17 cellular contexts compared by ENCODE assay signal in genomic region chr7:76051840-76052239, GRCh38. TPM values are rescaled to one million over a fixed set of nuclear protein-coding genes. Genes with fewer than 3 reads are reported as not detected.
A peak's percentile ranks its signal among the peaks of the same experiment; 100 is the strongest.
DNase-seq lines count a peak whose midpoint lies in the region; ATAC-seq lines count a peak whose summit lies in the region.
"Had no signal": no experiment of that assay in that cellular context is flagged by ENCODE, and none has a peak within 500 bp of the region (broad histone marks: within the 10 kb centered on the region; RNA-seq: fewer than 3 reads in every experiment).

No MANE protein-coding gene starts in this region.

- intact Hi-C loops in sciatic nerve (cut with DNase I) = no loop called here
- intact Hi-C loops in aorta (cut with DNase I) = no loop called here

- H3K27me3 ChIP-seq in aorta (ENCODE audit: control insufficient read depth in 1 of 2, insufficient read depth in 2 of 2, low read length in 1 of 2) = no peaks in the 10 kb centered on the region
- H3K27me3 ChIP-seq: adrenal gland, right lobe of liver, vagina had no signal

- no peaks in the 10 kb centered on the region for H3K36me3 ChIP-seq in aorta (ENCODE audit: control insufficient read depth in 1 of 2, insufficient read depth in 2 of 2, low read length in 1 of 2)
- H3K36me3 ChIP-seq: right lobe of liver had no signal

- no peak overlapping the region for H3K4me3 ChIP-seq in aorta (ENCODE audit: low read length in 2 of 2)
- H3K4me3 ChIP-seq: adrenal gland, right lobe of liver, vagina had no signal

- H3K4me3 Mint-ChIP-seq in activated naive CD4-positive, alpha-beta T cell treated with anti-CD3 and anti-CD28 coated beads, Interleukin-2, amount 10 ng/mL, durations not matched to agents 7 days and 5 days = no peak overlapping the region
- H3K4me3 Mint-ChIP-seq in T-helper 2 cell treated with Interferon-gamma antibody and Interleukin-4, amounts not matched to agents 5 μg/mL and 100 μg/mL, for 36 hours = peak overlapping the region; percentile 28
- H3K4me3 Mint-ChIP-seq in effector memory CD8-positive, alpha-beta T cell = peak overlapping the region in 1 of 2 donors; percentile 16
- no peak overlapping the region for H3K4me3 Mint-ChIP-seq in stimulated activated naive CD8-positive, alpha-beta T cell treated with anti-CD3 and anti-CD28 coated beads, Interleukin-15, amount 100 ng/mL, for 72 hours

- H3K9me3 ChIP-seq in aorta (ENCODE audit: control insufficient read depth, low read length) = no peaks in the 10 kb centered on the region
- H3K9me3 ChIP-seq: adrenal gland, right lobe of liver, vagina had no signal

- ATAC-seq in activated naive CD4-positive, alpha-beta T cell treated with anti-CD3 and anti-CD28 coated beads, Interleukin-2, amount 50 U/mL, for 72 hours = no peak
- peak; percentile 26 for ATAC-seq in effector memory CD8-positive, alpha-beta T cell (replicated peaks)
- no peak for ATAC-seq in stimulated activated naive CD8-positive, alpha-beta T cell treated with anti-CD3 and anti-CD28 coated beads, Interleukin-15, amount 100 ng/mL, for 72 hours
- no peak for ATAC-seq in sciatic nerve
- no peak for ATAC-seq in aorta (ENCODE audit: low FRiP score)
- ATAC-seq: right lobe of liver had no signal

- no peaks in the 10 kb centered on the region for H3K9me3 Mint-ChIP-seq in activated naive CD4-positive, alpha-beta T cell treated with anti-CD3 and anti-CD28 coated beads, Interleukin-2, amount 10 ng/mL, durations not matched to agents 7 days and 5 days
- H3K9me3 Mint-ChIP-seq in activated naive CD4-positive, alpha-beta T cell treated with anti-CD3 and anti-CD28 coated beads, Interleukin-2, amount 50 U/mL, for 72 hours = peaks cover 0 to 5% of the 10 kb centered on the region in 2 donors
- H3K9me3 Mint-ChIP-seq in T-helper 2 cell treated with Interferon-gamma antibody and Interleukin-4, amounts not matched to agents 5 μg/mL and 100 μg/mL, for 36 hours = no peaks in the 10 kb centered on the region
- H3K9me3 Mint-ChIP-seq in effector memory CD8-positive, alpha-beta T cell = peaks cover 0 to 2% of the 10 kb centered on the region in 2 donors
- no peaks in the 10 kb centered on the region for H3K9me3 Mint-ChIP-seq in stimulated activated naive CD8-positive, alpha-beta T cell treated with anti-CD3 and anti-CD28 coated beads, Interleukin-15, amount 100 ng/mL, for 72 hours

- H3K36me3 Mint-ChIP-seq in activated naive CD4-positive, alpha-beta T cell treated with anti-CD3 and anti-CD28 coated beads, Interleukin-2, amount 10 ng/mL, durations not matched to agents 7 days and 5 days = peaks cover 26% of the 10 kb centered on the region
- peaks cover 10 to 24% of the 10 kb centered on the region in 2 donors for H3K36me3 Mint-ChIP-seq in activated naive CD4-positive, alpha-beta T cell treated with anti-CD3 and anti-CD28 coated beads, Interleukin-2, amount 50 U/mL, for 72 hours
- peaks cover 33% of the 10 kb centered on the region for H3K36me3 Mint-ChIP-seq in T-helper 2 cell treated with Interferon-gamma antibody and Interleukin-4, amounts not matched to agents 5 μg/mL and 100 μg/mL, for 36 hours (ENCODE audit: low read depth)
- H3K36me3 Mint-ChIP-seq in effector memory CD8-positive, alpha-beta T cell (ENCODE audit: insufficient read depth) = peaks cover 44% of the 10 kb centered on the region

- H3K27me3 Mint-ChIP-seq in activated naive CD4-positive, alpha-beta T cell treated with anti-CD3 and anti-CD28 coated beads, Interleukin-2, amount 10 ng/mL, durations not matched to agents 7 days and 5 days = no peaks in the 10 kb centered on the region
- H3K27me3 Mint-ChIP-seq in T-helper 2 cell treated with Interferon-gamma antibody and Interleukin-4, amounts not matched to agents 5 μg/mL and 100 μg/mL, for 36 hours (ENCODE audit: low read depth) = no peaks in the 10 kb centered on the region
- H3K27me3 Mint-ChIP-seq in effector memory CD8-positive, alpha-beta T cell = no peaks in the 10 kb centered on the region
- H3K27me3 Mint-ChIP-seq in stimulated activated naive CD8-positive, alpha-beta T cell treated with anti-CD3 and anti-CD28 coated beads, Interleukin-15, amount 100 ng/mL, for 72 hours = no peaks in the 10 kb centered on the region

- H3K4me1 Mint-ChIP-seq in activated naive CD4-positive, alpha-beta T cell treated with anti-CD3 and anti-CD28 coated beads, Interleukin-2, amount 10 ng/mL, durations not matched to agents 7 days and 5 days = peaks cover 40% of the 10 kb centered on the region
- peaks cover 25% of the 10 kb centered on the region for H3K4me1 Mint-ChIP-seq in T-helper 2 cell treated with Interferon-gamma antibody and Interleukin-4, amounts not matched to agents 5 μg/mL and 100 μg/mL, for 36 hours (ENCODE audit: low read depth)
- peaks cover 27 to 32% of the 10 kb centered on the region in 2 donors for H3K4me1 Mint-ChIP-seq in effector memory CD8-positive, alpha-beta T cell (ENCODE audit: low read depth in 2 of 2)
- H3K4me1 Mint-ChIP-seq in stimulated activated naive CD8-positive, alpha-beta T cell treated with anti-CD3 and anti-CD28 coated beads, Interleukin-15, amount 100 ng/mL, for 72 hours = peaks cover 45% of the 10 kb centered on the region

- no peak overlapping the region for H3K27ac ChIP-seq in aorta (ENCODE audit: low read depth in 1 of 2, low read length in 2 of 2)
- H3K27ac ChIP-seq: adrenal gland, right lobe of liver, vagina had no signal

- CTCF ChIA-PET in activated naive CD4-positive, alpha-beta T cell treated with anti-CD3 and anti-CD28 coated beads, Interleukin-2, amount 10 ng/mL, durations not matched to agents 7 days and 5 days (lab: Charles Lee) = interaction anchor here (1.1 kb wide), 1 partner anchor 31 kb away, joined by 5 read pairs; no protein-coding TSS in a partner anchor

- peak; percentile 40 for DNase-seq in activated naive CD4-positive, alpha-beta T cell treated with anti-CD3 and anti-CD28 coated beads, Interleukin-2, amount 10 ng/mL, durations not matched to agents 7 days and 5 days
- DNase-seq in activated naive CD4-positive, alpha-beta T cell treated with anti-CD3 and anti-CD28 coated beads, Interleukin-2, amount 50 U/mL, for 72 hours (ENCODE audit: low spot score in 2 of 2) = no peak
- DNase-seq in T-helper 2 cell treated with Interferon-gamma antibody and Interleukin-4, amounts not matched to agents 5 μg/mL and 100 μg/mL, for 36 hours (ENCODE audit: low spot score) = peak; percentile 9
- DNase-seq in effector memory CD8-positive, alpha-beta T cell = peak in 2 of 3 experiments; percentile 11
- no peak for DNase-seq in stimulated activated naive CD8-positive, alpha-beta T cell treated with anti-CD3 and anti-CD28 coated beads, Interleukin-15, amount 100 ng/mL, for 72 hours
- DNase-seq in sciatic nerve (ENCODE audit: low spot score) = no peak
- DNase-seq in aorta = no peak
- no peak for DNase-seq in stimulated activated CD4-positive, alpha-beta T cell treated with anti-CD3 and anti-CD28 coated beads, Interleukin-4, amount 100 ng/mL, for 1 hour
- DNase-seq: adrenal gland; effector CD8-positive, alpha-beta T cell; hippocampal formation; NCI-H1436; NCI-H226; NK-92 treated with Interleukin-12 subunit alpha and Interleukin-12 subunit beta, amount 100 ng/mL, for 24 hours; nucleus accumbens; right lobe of liver had no signal

- 90 to 93% methylated on average over 4 of the region's 4 CpGs for WGBS in aorta, 2 donors

- H3K4me1 ChIP-seq in aorta (ENCODE audit: control insufficient read depth in 1 of 2, insufficient read depth in 2 of 2, low read length in 2 of 2) = peaks cover 0 to 6% of the 10 kb centered on the region in 2 donors

- H3K27ac Mint-ChIP-seq in activated naive CD4-positive, alpha-beta T cell treated with anti-CD3 and anti-CD28 coated beads, Interleukin-2, amount 10 ng/mL, durations not matched to agents 7 days and 5 days = peak overlapping the region; percentile 81
- H3K27ac Mint-ChIP-seq in activated naive CD4-positive, alpha-beta T cell treated with anti-CD3 and anti-CD28 coated beads, Interleukin-2, amount 50 U/mL, for 72 hours = peak overlapping the region in 1 of 2 donors; percentile 75
- peak overlapping the region; percentile 83 for H3K27ac Mint-ChIP-seq in T-helper 2 cell treated with Interferon-gamma antibody and Interleukin-4, amounts not matched to agents 5 μg/mL and 100 μg/mL, for 36 hours
- H3K27ac Mint-ChIP-seq in effector memory CD8-positive, alpha-beta T cell = peak overlapping the region; percentile 88 to 91
- H3K27ac Mint-ChIP-seq in stimulated activated naive CD8-positive, alpha-beta T cell treated with anti-CD3 and anti-CD28 coated beads, Interleukin-15, amount 100 ng/mL, for 72 hours = peak overlapping the region; percentile 36 to 73

RNA-seq across cellular contexts. Expression of gene MDH2, which starts 3.9 kb away (rescaled TPM):
- 100 to 1,000 TPM; 212 to 262 TPM for total RNA-seq in activated naive CD4-positive, alpha-beta T cell treated with anti-CD3 and anti-CD28 coated beads, Interleukin-2, amount 50 U/mL, for 72 hours
- total RNA-seq in sciatic nerve (74.9 TPM), aorta (10 to 100 TPM; 68.4 to 87.9 TPM)
- polyA plus RNA-seq in aorta = 10 to 100 TPM; 65.3 to 66.7 TPM

RNA-seq across cellular contexts. Expression of gene STYXL1, which starts 4.0 kb away (rescaled TPM):
- 10 to 100 TPM; 25.4 to 39.1 TPM for total RNA-seq in activated naive CD4-positive, alpha-beta T cell treated with anti-CD3 and anti-CD28 coated beads, Interleukin-2, amount 50 U/mL, for 72 hours
- total RNA-seq in sciatic nerve (22.6 TPM), aorta (10 to 100 TPM in 1 of 2 donors, 1 to 10 TPM in 1; 6.1 to 16.8 TPM)
- 10 to 100 TPM; 16.2 to 18.7 TPM for polyA plus RNA-seq in aorta

RNA-seq across cellular contexts. Expression of gene TMEM120A, which starts 57.4 kb away (rescaled TPM):
- 10 to 100 TPM; 23.7 to 43.3 TPM for total RNA-seq in activated naive CD4-positive, alpha-beta T cell treated with anti-CD3 and anti-CD28 coated beads, Interleukin-2, amount 50 U/mL, for 72 hours
- total RNA-seq in sciatic nerve (51.6 TPM), aorta (10 to 100 TPM; 53.8 to 75.1 TPM)
- polyA plus RNA-seq in aorta = 100 to 1,000 TPM in 1 of 2 donors, 10 to 100 TPM in 1; 84.0 to 144 TPM

Comparison
In these comparisons a context has a peak if more than half of its experiments do, and no peak if none do; other contexts are left out.
1. DNase-seq: peak in activated naive CD4-positive, alpha-beta T cell treated with anti-CD3 and anti-CD28 coated beads, Interleukin-2, amount 10 ng/mL, durations not matched to agents 7 days and 5 days (single experiment), T-helper 2 cell treated with Interferon-gamma antibody and Interleukin-4, amounts not matched to agents 5 μg/mL and 100 μg/mL, for 36 hours (single experiment) and effector memory CD8-positive, alpha-beta T cell (2 of 3); none in activated naive CD4-positive, alpha-beta T cell treated with anti-CD3 and anti-CD28 coated beads, Interleukin-2, amount 50 U/mL, for 72 hours (0 of 2), stimulated activated naive CD8-positive, alpha-beta T cell treated with anti-CD3 and anti-CD28 coated beads, Interleukin-15, amount 100 ng/mL, for 72 hours (0 of 2), sciatic nerve (single experiment), aorta (0 of 2) and stimulated activated CD4-positive, alpha-beta T cell treated with anti-CD3 and anti-CD28 coated beads, Interleukin-4, amount 100 ng/mL, for 1 hour (single experiment).